27 cellular contexts compared by ENCODE assay signal in the genomic region with DNA sequence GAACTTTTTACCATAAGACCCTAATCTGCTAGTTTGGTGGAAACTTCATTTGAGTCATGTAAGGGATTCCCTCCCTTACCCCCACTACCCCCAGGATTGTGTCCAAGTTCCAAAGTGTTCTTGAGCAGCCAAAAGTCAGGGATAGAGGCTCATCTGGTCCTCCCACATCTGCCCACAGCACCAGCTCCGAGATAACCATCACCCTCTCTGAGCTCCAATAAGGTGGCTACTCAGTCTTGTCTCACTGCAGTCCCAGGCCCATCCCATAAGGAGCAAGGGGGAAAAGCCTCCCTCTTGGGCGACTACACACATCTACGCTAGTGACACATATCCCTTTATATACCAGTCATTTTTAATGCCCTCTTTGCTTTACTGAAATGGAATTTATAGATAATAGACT.
"Had no signal": no experiment of that assay in that cellular context is flagged by ENCODE, and none has a peak within 500 bp of the region (broad histone marks: within the 10 kb centered on the region; RNA-seq: fewer than 3 reads in every experiment).

No MANE protein-coding gene starts in this region.

- H3K4me1 Mint-ChIP-seq: stimulated activated effector memory CD8-positive, alpha-beta T cell treated with anti-CD3 and anti-CD28 coated beads, Interleukin-12 subunit alpha, Interleukin-12 subunit beta, amount 100 ng/mL, for 72 hours had no signal

- H3K27ac ChIP-seq: left lung, lower lobe of right lung, neural progenitor cell, neutrophil, prostate gland, skin epidermis, suprapubic skin, thoracic aorta, tibial artery, upper lobe of left lung, vagina had no signal

- DNase-seq: hippocampal formation; kidney; left colon; left lung; lower lobe of right lung; mesendoderm; naive B cell; natural killer cell; nephron progenitor cell; occipital lobe; retina; right cardiac atrium; stimulated activated CD4-positive, alpha-beta T cell treated with anti-CD3 and anti-CD28 coated beads, Interleukin-4, amount 100 ng/mL, for 24 hours; stimulated activated naive CD4-positive, alpha-beta T cell; tibial artery; upper lobe of left lung had no signal

- H3K4me2 ChIP-seq: neural progenitor cell had no signal

- H3K4me3 Mint-ChIP-seq: mesothelial cell of epicardium; naive B cell; natural killer cell; nephron progenitor cell; neural progenitor cell; stimulated activated effector memory CD8-positive, alpha-beta T cell treated with anti-CD3 and anti-CD28 coated beads, Interleukin-12 subunit alpha, Interleukin-12 subunit beta, amount 100 ng/mL, for 72 hours; stimulated activated naive CD8-positive, alpha-beta T cell treated with anti-CD3 and anti-CD28 coated beads, Interleukin-15, Interleukin-2, amounts not matched to agents 100 ng/mL and 50 ng/mL, for 24 hours had no signal

- H3K4me1 ChIP-seq: prostate gland had no signal

- H2AFZ ChIP-seq: neural progenitor cell had no signal

- FAIRE-seq: kidney had no signal

- H3K4me3 ChIP-seq: left lung, lower lobe of right lung, neural progenitor cell, prostate gland, skin epidermis, suprapubic skin, thoracic aorta, tibial artery, upper lobe of left lung, vagina had no signal

- H3K36me3 Mint-ChIP-seq: mesothelial cell of epicardium; naive B cell; natural killer cell; neural progenitor cell; stimulated activated effector memory CD8-positive, alpha-beta T cell treated with anti-CD3 and anti-CD28 coated beads, Interleukin-12 subunit alpha, Interleukin-12 subunit beta, amount 100 ng/mL, for 72 hours had no signal

- H3K36me3 ChIP-seq: left lung, lower lobe of right lung, neural progenitor cell, neutrophil, prostate gland, suprapubic skin, thoracic aorta, tibial artery, upper lobe of left lung, vagina had no signal

- ATAC-seq: left colon; left lung; lower lobe of right lung; natural killer cell; right cardiac atrium; sciatic nerve; stimulated activated effector memory CD8-positive, alpha-beta T cell treated with anti-CD3 and anti-CD28 coated beads, Interleukin-12 subunit alpha, Interleukin-12 subunit beta, amount 100 ng/mL, for 72 hours had no signal

- H3K27me3 ChIP-seq: left lung, neural progenitor cell, neutrophil, suprapubic skin, tibial artery, upper lobe of left lung, vagina had no signal

- H3K27ac Mint-ChIP-seq: naive B cell; natural killer cell; nephron progenitor cell; neural progenitor cell; stimulated activated effector memory CD8-positive, alpha-beta T cell treated with anti-CD3 and anti-CD28 coated beads, Interleukin-12 subunit alpha, Interleukin-12 subunit beta, amount 100 ng/mL, for 72 hours; stimulated activated naive CD8-positive, alpha-beta T cell treated with anti-CD3 and anti-CD28 coated beads, Interleukin-15, Interleukin-2, amounts not matched to agents 100 ng/mL and 50 ng/mL, for 24 hours had no signal

- H3K9me3 ChIP-seq: left lung, lower lobe of right lung, neutrophil, prostate gland, suprapubic skin, thoracic aorta, tibial artery, upper lobe of left lung, vagina had no signal

- H3K9me3 Mint-ChIP-seq: mesothelial cell of epicardium; naive B cell; natural killer cell; nephron progenitor cell; neural progenitor cell; stimulated activated effector memory CD8-positive, alpha-beta T cell treated with anti-CD3 and anti-CD28 coated beads, Interleukin-12 subunit alpha, Interleukin-12 subunit beta, amount 100 ng/mL, for 72 hours; stimulated activated naive CD8-positive, alpha-beta T cell treated with anti-CD3 and anti-CD28 coated beads, Interleukin-15, Interleukin-2, amounts not matched to agents 100 ng/mL and 50 ng/mL, for 24 hours had no signal

- H3K9ac ChIP-seq: neural progenitor cell had no signal
